In the genomic region with DNA sequence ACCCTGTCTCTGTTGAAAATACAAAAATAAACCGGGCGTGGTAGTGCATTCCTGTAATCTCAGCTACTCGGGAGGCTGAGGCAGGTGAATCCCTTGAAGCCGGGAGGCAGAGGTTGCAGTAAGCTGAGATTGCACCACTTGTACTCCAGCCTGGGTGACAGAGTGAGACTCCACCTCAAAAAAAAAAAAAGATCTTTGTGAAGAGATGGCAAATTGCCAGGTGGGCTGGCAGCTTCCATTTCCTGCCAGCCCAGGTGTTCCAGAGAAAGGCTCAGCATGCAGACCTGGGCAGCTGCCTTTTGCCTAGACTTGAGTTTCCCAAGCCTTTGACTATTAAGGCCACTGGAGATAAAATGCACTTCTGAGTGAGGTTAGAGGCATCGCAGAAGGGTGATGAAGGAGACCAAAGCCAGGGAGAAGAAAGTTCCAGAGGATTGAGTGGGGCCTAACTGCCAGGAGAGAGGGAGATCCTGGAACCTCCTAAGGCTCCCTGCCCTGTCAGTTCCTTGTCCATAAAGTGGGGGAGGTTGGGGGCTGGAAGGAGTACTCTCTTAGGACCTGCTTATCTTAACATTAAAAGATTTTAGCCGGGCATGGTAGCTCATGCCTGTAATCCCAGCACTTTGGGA, we compare ENCODE assay signal across 8 cellular contexts. TPM values are rescaled to one million over a fixed set of nuclear protein-coding genes. Genes with fewer than 3 reads are reported as not detected.
DNase-seq lines count a peak whose midpoint lies in the region; ATAC-seq and TF ChIP-seq lines count a peak whose summit lies in the region.

No MANE protein-coding gene starts in this region.

- TF ChIP-seq POLR2A in uterus (IDR thresholded peaks at IDR 0.05) = no peak
- no peak for TF ChIP-seq POLR2A in heart left ventricle (IDR thresholded peaks at IDR 0.05)

- no peak for ATAC-seq in GM21576 (IDR thresholded peaks at IDR 0.05; ENCODE audit: unreplicated experiment)
- no peak for ATAC-seq in HG03159 (IDR thresholded peaks at IDR 0.05; ENCODE audit: unreplicated experiment)
- no peak for ATAC-seq in heart left ventricle

- H3K36me3 Mint-ChIP-seq in activated naive CD8-positive, alpha-beta T cell = no peaks in the 10 kb centered on the region
- no peaks in the 10 kb centered on the region for H3K36me3 Mint-ChIP-seq in neural crest cell (ENCODE audit: low read depth)

- WGBS in heart left ventricle, 4 donors = 62 to 69% (median 66%) methylated on average over 6 of the region's 6 CpGs

- intact Hi-C loops in uterus (cut with DNase I; ENCODE audit: low total_unique reads) = no loop called here
- intact Hi-C loops in heart left ventricle (cut with DNase I) = loop anchor here in 1 of 10 donors (5.0 kb wide), 1 partner anchor 69 kb away; no protein-coding TSS in a partner anchor

- H3K9me3 Mint-ChIP-seq in activated naive CD8-positive, alpha-beta T cell (ENCODE audit: low read depth) = no peaks in the 10 kb centered on the region
- no peaks in the 10 kb centered on the region for H3K9me3 Mint-ChIP-seq in neural crest cell

- H3K27me3 Mint-ChIP-seq in activated naive CD8-positive, alpha-beta T cell = no peaks in the 10 kb centered on the region
- H3K27me3 Mint-ChIP-seq in neural crest cell (ENCODE audit: low read depth) = no peaks in the 10 kb centered on the region

- H3K27ac ChIP-seq in uterus = no peak overlapping the region
- no peak overlapping the region for H3K27ac ChIP-seq in heart left ventricle

- peak overlapping the region; percentile 78 for H3K27ac Mint-ChIP-seq in activated naive CD8-positive, alpha-beta T cell
- peak overlapping the region; percentile 3 for H3K27ac Mint-ChIP-seq in neural crest cell (ENCODE audit: unreplicated experiment)

- H3K4me1 ChIP-seq in uterus (peaks cover 10 to 16% of the 10 kb centered on the region in 2 donors), heart left ventricle (peaks cover 13 to 51% (median 30%) of the 10 kb centered on the region in 12 donors)

- peak overlapping the region; percentile 42 for H3K4me3 Mint-ChIP-seq in activated naive CD8-positive, alpha-beta T cell
- no peak overlapping the region for H3K4me3 Mint-ChIP-seq in neural crest cell

- H3K4me3 ChIP-seq in GM12865 (ENCODE audit: low read depth, low read length) = no peak overlapping the region
- no peak overlapping the region for H3K4me3 ChIP-seq in uterus
- no peak overlapping the region for H3K4me3 ChIP-seq in heart left ventricle

- DNase-seq in GM12865 (ENCODE audit: low read depth) (peak; percentile 66), NCI-H2081 (lab: John Stamatoyannopoulos, UW) (peak; percentile 92 to 93), neural crest cell (ENCODE audit: low read depth, low spot score) (no peak), uterus (no peak), heart left ventricle (no peak)

- no peaks in the 10 kb centered on the region for H3K27me3 ChIP-seq in uterus
- H3K27me3 ChIP-seq in heart left ventricle = no peaks in the 10 kb centered on the region

- H3K9me3 ChIP-seq in uterus (no peaks in the 10 kb centered on the region), heart left ventricle (no peaks in the 10 kb centered on the region)

- H3K36me3 ChIP-seq in uterus (no peaks in the 10 kb centered on the region), heart left ventricle (no peaks in the 10 kb centered on the region)

- TF ChIP-seq CTCF in GM12865 (IDR thresholded peaks at IDR 0.05; ENCODE audit: insufficient read depth, low read depth, low read length, missing control alignments) = no peak
- no peak for TF ChIP-seq CTCF in neural crest cell (conservative IDR thresholded peaks at IDR 0.05)
- TF ChIP-seq CTCF in uterus (IDR thresholded peaks at IDR 0.05) = no peak
- no peak for TF ChIP-seq CTCF in heart left ventricle (IDR thresholded peaks at IDR 0.05)

- peaks cover 49% of the 10 kb centered on the region for H3K4me1 Mint-ChIP-seq in activated naive CD8-positive, alpha-beta T cell (ENCODE audit: low read depth)
- H3K4me1 Mint-ChIP-seq in neural crest cell = peaks cover 46% of the 10 kb centered on the region

RNA-seq across cellular contexts. Expression of gene DDIT4, which starts 10.0 kb away (rescaled TPM):
- 68.6 and 80.1 TPM in 2 replicates for total RNA-seq in neural crest cell
- 100 to 1,000 TPM; 118 to 210 (median 145) TPM for total RNA-seq in uterus
- total RNA-seq in heart left ventricle = 10 to 100 TPM; 14.6 to 68.2 (median 40.4) TPM
- 100 to 1,000 TPM in 1 of 2 donors, 10 to 100 TPM in 1; 59.4 to 112 TPM for polyA plus RNA-seq in heart left ventricle

RNA-seq across cellular contexts. Expression of gene ASCC1, which starts 47.7 kb away (rescaled TPM):
- total RNA-seq in neural crest cell = 31.5 and 35.6 TPM in 2 replicates
- 100 to 1,000 TPM in 1 of 4 donors, 10 to 100 TPM in 3; 17.9 to 156 (median 38.4) TPM for total RNA-seq in uterus
- 10 to 100 TPM; 26.4 to 44.8 (median 35.3) TPM for total RNA-seq in heart left ventricle
- polyA plus RNA-seq in heart left ventricle = 10 to 100 TPM; 12.0 to 49.6 TPM

RNA-seq across cellular contexts. Expression of gene ANAPC16, which starts 47.9 kb away (rescaled TPM):
- 53.2 and 57.5 TPM in 2 replicates for total RNA-seq in neural crest cell
- 100 to 1,000 TPM in 2 of 4 donors, 10 to 100 TPM in 2; 83.8 to 144 (median 101) TPM for total RNA-seq in uterus
- 100 to 1,000 TPM; 135 to 237 (median 179) TPM for total RNA-seq in heart left ventricle
- polyA plus RNA-seq in heart left ventricle = 100 to 1,000 TPM; 124 to 242 TPM

Comparison
In these comparisons a context has a peak if more than half of its experiments do, and no peak if none do; other contexts are left out.
1. DNase-seq: peak in GM12865 (single experiment) and NCI-H2081 (2 of 2); none in neural crest cell (single experiment), uterus (0 of 2) and heart left ventricle (0 of 5).